In the genomic region with DNA sequence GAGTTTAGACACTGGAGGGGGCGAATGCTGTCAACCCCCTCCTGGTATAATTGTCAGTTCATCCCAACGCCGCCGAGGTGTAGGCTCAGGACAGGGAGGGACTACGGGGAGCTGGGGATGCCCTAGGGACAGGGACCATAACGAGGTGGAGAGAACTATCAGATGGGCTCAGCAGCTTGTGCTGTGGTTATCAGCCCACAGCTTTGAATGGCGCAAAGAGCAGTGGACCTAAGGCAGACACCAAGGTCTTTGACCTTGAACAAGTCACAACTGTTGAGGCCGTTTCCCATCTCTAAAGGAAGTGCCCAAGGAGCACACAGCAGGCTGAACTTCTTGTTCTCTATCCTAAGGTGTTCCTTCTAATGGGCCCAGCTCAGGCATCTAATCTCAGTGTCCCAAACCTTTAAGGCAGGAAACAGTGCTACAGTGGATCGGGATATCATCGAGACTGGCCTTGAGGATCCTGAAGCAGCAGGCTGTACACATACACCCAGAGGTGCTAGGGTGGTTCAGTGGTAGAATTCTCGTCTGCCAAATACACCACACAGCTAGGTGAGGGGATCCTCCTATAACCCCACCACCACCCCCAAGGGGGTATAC, we compare ENCODE assay signal across 6 cellular contexts. TPM values are rescaled to one million over a fixed set of nuclear protein-coding genes. Genes with fewer than 3 reads are reported as not detected.
DNase-seq lines count a peak whose midpoint lies in the region; ATAC-seq lines count a peak whose summit lies in the region.

No MANE protein-coding gene starts in this region.

- no peaks in the 10 kb centered on the region for H3K27me3 Mint-ChIP-seq in activated naive CD8-positive, alpha-beta T cell treated with anti-CD3 and anti-CD28 coated beads, Interleukin-2, amount 10 ng/mL, durations not matched to agents 7 days and 5 days

- H2AFZ ChIP-seq in GM23248, result peak overlapping the region; percentile 76

- POLR2A ChIA-PET in activated naive CD8-positive, alpha-beta T cell treated with anti-CD3 and anti-CD28 coated beads, Interleukin-2, amount 10 ng/mL, durations not matched to agents 7 days and 5 days (lab: Charles Lee), result interaction anchor here (0.5 to 4.8 kb wide), 46 partner anchors 10 to 289 kb away, joined by 3 to 83 read pairs (median 8); a partner anchor contains a TSS

- ATAC-seq in activated naive CD8-positive, alpha-beta T cell treated with anti-CD3 and anti-CD28 coated beads, Interleukin-2, amount 10 ng/mL, durations not matched to agents 7 days and 5 days (ENCODE audit: low read depth), result no peak

- DNase-seq in GM23248, result no peak
- no peak for DNase-seq in activated naive CD8-positive, alpha-beta T cell treated with anti-CD3 and anti-CD28 coated beads, Interleukin-2, amount 10 ng/mL, durations not matched to agents 7 days and 5 days
- DNase-seq in midbrain (lab: John Stamatoyannopoulos, UW), result peak; percentile 35
- no peak for DNase-seq in NCI-H2029 (lab: John Stamatoyannopoulos, UW)
- DNase-seq in AG08395 (ENCODE audit: low spot score), result no peak
- DNase-seq in SIG-M5 (lab: John Stamatoyannopoulos, UW), result no peak

- peak overlapping the region; percentile 100 for H3K4me3 Mint-ChIP-seq in activated naive CD8-positive, alpha-beta T cell treated with anti-CD3 and anti-CD28 coated beads, Interleukin-2, amount 10 ng/mL, durations not matched to agents 7 days and 5 days

- WGBS in GM23248 (ENCODE audit: low coverage in 1 of 2, low lambda C conversion rate in 2 of 2, missing lambda C conversion rate in 2 of 2), 2 experiments, result 16 to 19% methylated on average over 11 of the region's 11 CpGs

- H3K27me3 ChIP-seq in GM23248 (replicated peaks; ENCODE audit: insufficient read depth), result no peaks in the 10 kb centered on the region

- in situ Hi-C loops in GM23248 (cut with MboI), result no loop called here

- H3K27ac ChIP-seq in GM23248, result peak overlapping the region; percentile 75

- no peaks in the 10 kb centered on the region for H3K9me3 ChIP-seq in GM23248 (ENCODE audit: low read depth)

- H4K20me1 ChIP-seq in GM23248 (ENCODE audit: insufficient read depth), result no peaks in the 10 kb centered on the region

- peaks cover 12% of the 10 kb centered on the region for H3K36me3 ChIP-seq in GM23248 (ENCODE audit: low read depth)

- peak overlapping the region; percentile 94 for H3K4me3 ChIP-seq in GM23248

- peaks cover 43% of the 10 kb centered on the region for H3F3A ChIP-seq in GM23248 (ENCODE audit: insufficient read depth)

- peak overlapping the region; percentile 75 for H3K9ac ChIP-seq in GM23248

- H3K9me3 Mint-ChIP-seq in activated naive CD8-positive, alpha-beta T cell treated with anti-CD3 and anti-CD28 coated beads, Interleukin-2, amount 10 ng/mL, durations not matched to agents 7 days and 5 days, result no peaks in the 10 kb centered on the region

- H3K79me2 ChIP-seq in GM23248 (ENCODE audit: insufficient read depth), result peaks cover 61% of the 10 kb centered on the region

- no peaks in the 10 kb centered on the region for H3K9me2 ChIP-seq in GM23248 (ENCODE audit: insufficient read depth)

- peaks cover 41% of the 10 kb centered on the region for H3K4me1 Mint-ChIP-seq in activated naive CD8-positive, alpha-beta T cell treated with anti-CD3 and anti-CD28 coated beads, Interleukin-2, amount 10 ng/mL, durations not matched to agents 7 days and 5 days

- 0 out of 2 replicates have a peak, but pooled peaks cover 20% of the 10 kb centered on the region for H3K4me1 ChIP-seq in GM23248 (ENCODE audit: insufficient read depth)

- peak overlapping the region; percentile 99 for H3K27ac Mint-ChIP-seq in activated naive CD8-positive, alpha-beta T cell treated with anti-CD3 and anti-CD28 coated beads, Interleukin-2, amount 10 ng/mL, durations not matched to agents 7 days and 5 days

- peaks cover 24% of the 10 kb centered on the region for H3K36me3 Mint-ChIP-seq in activated naive CD8-positive, alpha-beta T cell treated with anti-CD3 and anti-CD28 coated beads, Interleukin-2, amount 10 ng/mL, durations not matched to agents 7 days and 5 days

- H3K4me2 ChIP-seq in GM23248 (ENCODE audit: unreplicated experiment), result peak overlapping the region; percentile 91

RNA-seq across cellular contexts. Expression of a gene that starts 1.0 kb away (rescaled TPM):
- total RNA-seq in GM23248 (2014; rRNA removed; shearing (Covaris generic)), result 6.1 and 7.7 TPM in 2 replicates
- polyA plus RNA-seq in GM23248 (2016; fragmentation: Nextera tagmentation; extraction: Ambion mirVana), result 11.1 and 12.1 TPM in 2 replicates
- 10 to 100 TPM; 27.2 to 38.2 TPM for total RNA-seq in activated naive CD8-positive, alpha-beta T cell treated with anti-CD3 and anti-CD28 coated beads, Interleukin-2, amount 10 ng/mL, durations not matched to agents 7 days and 5 days

RNA-seq across cellular contexts. Expression of a gene that starts 9.3 kb away (rescaled TPM):
- total RNA-seq in GM23248 (2014; rRNA removed; shearing (Covaris generic)), result 98.8 and 114 TPM in 2 replicates
- polyA plus RNA-seq in GM23248 (2016; fragmentation: Nextera tagmentation; extraction: Ambion mirVana), result 26.3 and 28.9 TPM in 2 replicates
- 100 to 1,000 TPM; 231 to 233 TPM for total RNA-seq in activated naive CD8-positive, alpha-beta T cell treated with anti-CD3 and anti-CD28 coated beads, Interleukin-2, amount 10 ng/mL, durations not matched to agents 7 days and 5 days

RNA-seq across cellular contexts. Expression of a gene that starts 18.6 kb away (rescaled TPM):
- total RNA-seq in GM23248 (2014; rRNA removed; shearing (Covaris generic)), result 1,322 and 1,677 TPM in 2 replicates
- polyA plus RNA-seq in GM23248 (2016; fragmentation: Nextera tagmentation; extraction: Ambion mirVana), result 533 and 544 TPM in 2 replicates
- total RNA-seq in activated naive CD8-positive, alpha-beta T cell treated with anti-CD3 and anti-CD28 coated beads, Interleukin-2, amount 10 ng/mL, durations not matched to agents 7 days and 5 days, result 1,000 to 10,000 TPM; 1,132 to 1,152 TPM

RNA-seq across cellular contexts. Expression of a gene that starts 20.3 kb away (rescaled TPM):
- total RNA-seq in GM23248 (2014; rRNA removed; shearing (Covaris generic)), result 43.4 and 47.2 TPM in 2 replicates
- polyA plus RNA-seq in GM23248 (2016; fragmentation: Nextera tagmentation; extraction: Ambion mirVana), result 32.8 and 34.8 TPM in 2 replicates
- total RNA-seq in activated naive CD8-positive, alpha-beta T cell treated with anti-CD3 and anti-CD28 coated beads, Interleukin-2, amount 10 ng/mL, durations not matched to agents 7 days and 5 days, result 100 to 1,000 TPM; 183 to 185 TPM

RNA-seq across cellular contexts. Expression of a gene that starts 20.7 kb away (rescaled TPM):
- 3.4 and 6.5 TPM in 2 replicates for total RNA-seq in GM23248 (2014; rRNA removed; shearing (Covaris generic))
- polyA plus RNA-seq in GM23248 (2016; fragmentation: Nextera tagmentation; extraction: Ambion mirVana), result 5.4 and 8.8 TPM in 2 replicates
- total RNA-seq in activated naive CD8-positive, alpha-beta T cell treated with anti-CD3 and anti-CD28 coated beads, Interleukin-2, amount 10 ng/mL, durations not matched to agents 7 days and 5 days, result 1 to 10 TPM; 1.4 to 2.4 TPM
